In the genomic region with DNA sequence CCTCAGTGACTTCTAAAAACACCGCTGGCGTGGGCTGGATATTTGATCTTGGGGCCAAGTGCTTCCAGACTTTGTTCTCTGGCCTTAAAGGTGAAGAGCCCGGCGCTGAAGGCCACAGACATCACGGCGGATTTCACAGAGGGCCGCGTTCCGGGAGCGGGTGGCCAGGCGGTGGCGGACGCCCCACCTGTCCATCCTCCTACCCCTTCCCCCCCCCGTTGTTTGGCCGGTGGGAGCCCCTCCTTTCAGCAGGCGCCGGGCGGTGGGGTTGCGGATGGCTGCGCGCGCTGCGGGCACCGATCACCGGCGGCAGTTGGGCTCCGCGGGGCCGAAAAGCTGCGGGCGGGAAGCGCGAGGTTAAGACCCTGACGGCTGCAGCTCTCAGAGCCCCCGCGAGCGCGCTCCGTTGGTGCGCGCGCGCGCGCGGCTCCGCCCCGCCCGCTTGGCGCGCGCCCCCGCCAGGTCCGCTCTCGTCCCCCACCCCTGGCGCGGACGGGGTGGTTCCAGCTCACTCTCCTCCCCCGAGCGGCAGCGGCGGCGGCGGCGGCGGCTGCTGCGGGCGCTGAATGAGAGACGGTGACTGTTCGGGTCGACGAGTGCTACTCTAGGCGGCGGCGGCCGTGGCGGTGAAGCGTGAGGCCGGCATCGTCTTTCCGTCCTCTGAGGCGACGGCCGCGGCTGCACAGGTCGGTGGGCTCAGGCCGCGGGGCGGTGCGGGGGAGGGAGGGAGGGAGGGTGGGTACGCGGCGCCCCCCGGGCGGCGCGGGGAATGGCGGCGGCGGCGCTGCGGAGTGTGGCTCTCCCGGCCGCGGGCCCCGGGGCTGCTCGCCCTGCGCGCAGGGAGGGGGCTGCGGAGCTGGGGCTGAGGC, we compare ENCODE assay signal across 8 cellular contexts. TPM values are rescaled to one million over a fixed set of nuclear protein-coding genes. Genes with fewer than 3 reads are reported as not detected.
DNase-seq lines count a peak whose midpoint lies in the region; ATAC-seq and TF ChIP-seq lines count a peak whose summit lies in the region.

RALGPS2 (plus strand) TSS at position 511 of the 869 bp plus-strand sequence. CDS start 51,521 bp downstream, outside the sequence.

- H3K9me2 ChIP-seq in Karpas-422 (replicated peaks; ENCODE audit: insufficient read depth, low read length) = no peaks in the 10 kb centered on the region

- no peak within 1 kb of the TSS for H2AK5ac ChIP-seq in trophoblast cell (ENCODE audit: low read length)

- H3K9ac ChIP-seq in Karpas-422 (ENCODE audit: low read length) = peak within 1 kb of the TSS; percentile 95
- peak within 1 kb of the TSS; percentile 35 for H3K9ac ChIP-seq in trophoblast cell (ENCODE audit: low read length)

- H3K4me2 ChIP-seq in Karpas-422 (ENCODE audit: low read depth, low read length, poor library complexity, severe bottlenecking) (peak within 1 kb of the TSS; percentile 76), trophoblast cell (ENCODE audit: low read length) (peak within 1 kb of the TSS; percentile 67)

- peak; percentile 82 for DNase-seq in EH (ENCODE audit: low read depth)
- DNase-seq in Karpas-422 = peak; percentile 95
- peak; percentile 63 for DNase-seq in activated naive CD8-positive, alpha-beta T cell treated with anti-CD3 and anti-CD28 coated beads, Interleukin-2, amount 50 U/mL, for 24 hours
- peak; percentile 80 for DNase-seq in Right ventricle myocardium superior
- peak; percentile 68 to 85 for DNase-seq in trophoblast cell
- peak; percentile 74 to 91 for DNase-seq in upper lobe of left lung

- H3K36me3 Mint-ChIP-seq in activated naive CD8-positive, alpha-beta T cell treated with anti-CD3 and anti-CD28 coated beads, Interleukin-2, amount 50 U/mL, for 24 hours (ENCODE audit: low read depth) = no peaks in the 10 kb centered on the region

- H3K9me3 Mint-ChIP-seq in activated naive CD8-positive, alpha-beta T cell treated with anti-CD3 and anti-CD28 coated beads, Interleukin-2, amount 50 U/mL, for 24 hours = no peaks in the 10 kb centered on the region

- peaks cover 24% of the 10 kb centered on the region for H3K4me1 Mint-ChIP-seq in activated naive CD8-positive, alpha-beta T cell treated with anti-CD3 and anti-CD28 coated beads, Interleukin-2, amount 50 U/mL, for 24 hours

- peak within 1 kb of the TSS; percentile 89 for H3K14ac ChIP-seq in trophoblast cell (ENCODE audit: low read length)

- peak within 1 kb of the TSS; percentile 79 for H4K91ac ChIP-seq in trophoblast cell (ENCODE audit: low read depth, low read length)

- no CpG with 5 or more reads among the region's 110 CpGs for WGBS in trophoblast cell (ENCODE audit: extremely low coverage, insufficient coverage, insufficient read length)
- 3 to 10% methylated on average over 18 to 31 of the region's 110 CpGs for WGBS in upper lobe of left lung, 2 donors

- H2AFZ ChIP-seq in Karpas-422 (ENCODE audit: low read length) = no peak within 1 kb of the TSS
- peak within 1 kb of the TSS; percentile 79 for H2AFZ ChIP-seq in trophoblast cell (ENCODE audit: insufficient read depth, low read length, poor library complexity)

- peaks cover 64% of the 10 kb centered on the region for H3K79me2 ChIP-seq in Karpas-422 (ENCODE audit: low read length)
- H3K79me2 ChIP-seq in trophoblast cell (ENCODE audit: control insufficient read depth, insufficient read depth, low read length, poor library complexity) = peaks cover 7% of the 10 kb centered on the region

- peaks cover 60% of the 10 kb centered on the region for H3K4me1 ChIP-seq in Karpas-422 (ENCODE audit: low read length)
- no peaks in the 10 kb centered on the region for H3K4me1 ChIP-seq in trophoblast cell (ENCODE audit: control insufficient read depth in 1 of 2, insufficient read depth in 2 of 2, low read length in 2 of 2)
- peaks cover 0 to 14% (median 5%) of the 10 kb centered on the region in 4 donors for H3K4me1 ChIP-seq in upper lobe of left lung

- peaks cover 2% of the 10 kb centered on the region for H3K27me3 Mint-ChIP-seq in activated naive CD8-positive, alpha-beta T cell treated with anti-CD3 and anti-CD28 coated beads, Interleukin-2, amount 50 U/mL, for 24 hours

- H3K4me3 Mint-ChIP-seq in activated naive CD8-positive, alpha-beta T cell treated with anti-CD3 and anti-CD28 coated beads, Interleukin-2, amount 50 U/mL, for 24 hours = peak within 1 kb of the TSS; percentile 83

- peak within 1 kb of the TSS; percentile 89 for H3K4me3 ChIP-seq in Karpas-422 (ENCODE audit: low read length)
- peak within 1 kb of the TSS; percentile 85 for H3K4me3 ChIP-seq in trophoblast cell (ENCODE audit: low read depth, low read length)
- H3K4me3 ChIP-seq in upper lobe of left lung = peak within 1 kb of the TSS; percentile 75 to 95 (median 86)

- H3K27me3 ChIP-seq in Karpas-422 (ENCODE audit: low read length) = no peaks in the 10 kb centered on the region
- no peaks in the 10 kb centered on the region for H3K27me3 ChIP-seq in trophoblast cell (ENCODE audit: insufficient read depth, low read length)
- no peaks in the 10 kb centered on the region for H3K27me3 ChIP-seq in upper lobe of left lung

- H2BK12ac ChIP-seq in trophoblast cell (ENCODE audit: low read length) = no peak within 1 kb of the TSS

- H3K18ac ChIP-seq in trophoblast cell (ENCODE audit: low read length) = peak within 1 kb of the TSS; percentile 77

- H2BK5ac ChIP-seq in trophoblast cell (ENCODE audit: low read depth, low read length, poor library complexity) = peak within 1 kb of the TSS; percentile 90

- ATAC-seq in GM21737 (IDR thresholded peaks at IDR 0.05; ENCODE audit: unreplicated experiment) = peak; percentile 59
- peak; percentile 75 for ATAC-seq in SK-N-SH treated with all-trans-retinoic acid at 6 μM for 48 hours
- ATAC-seq in activated naive CD8-positive, alpha-beta T cell treated with anti-CD3 and anti-CD28 coated beads, Interleukin-2, amount 50 U/mL, for 24 hours = peak; percentile 79
- peak; percentile 93 for ATAC-seq in Right ventricle myocardium superior (ENCODE audit: poor library complexity)
- ATAC-seq in upper lobe of left lung (ENCODE audit: low FRiP score in 2 of 2) = peak; percentile 89 to 95

- H4K8ac ChIP-seq in trophoblast cell (ENCODE audit: low read depth, low read length) = peak within 1 kb of the TSS; percentile 85

- H4K20me1 ChIP-seq in Karpas-422 (ENCODE audit: insufficient read depth, low read depth, low read length) = no peaks in the 10 kb centered on the region

- H3K36me3 ChIP-seq in Karpas-422 (ENCODE audit: insufficient read depth, low read length) = peaks cover 34% of the 10 kb centered on the region
- no peaks in the 10 kb centered on the region for H3K36me3 ChIP-seq in trophoblast cell (ENCODE audit: control insufficient read depth in 1 of 2, insufficient read depth in 2 of 2, low read length in 2 of 2)
- H3K36me3 ChIP-seq in upper lobe of left lung = no peaks in the 10 kb centered on the region

- H4K12ac ChIP-seq in trophoblast cell (ENCODE audit: low read depth, low read length) = peak within 1 kb of the TSS; percentile 81

- H2BK120ac ChIP-seq in trophoblast cell (ENCODE audit: insufficient read depth, low read length, poor library complexity) = peak within 1 kb of the TSS; percentile 61

- TF ChIP-seq POLR2A in upper lobe of left lung (IDR thresholded peaks at IDR 0.05) = peak in 1 of 4 donors; percentile 63

- peak within 1 kb of the TSS; percentile 75 for H3K27ac Mint-ChIP-seq in activated naive CD8-positive, alpha-beta T cell treated with anti-CD3 and anti-CD28 coated beads, Interleukin-2, amount 50 U/mL, for 24 hours

- no peak within 1 kb of the TSS for H3K23ac ChIP-seq in trophoblast cell (ENCODE audit: low read length)

- H3K9me3 ChIP-seq in Karpas-422 (ENCODE audit: low read length) = no peaks in the 10 kb centered on the region
- no peaks in the 10 kb centered on the region for H3K9me3 ChIP-seq in trophoblast cell (ENCODE audit: insufficient read depth, low read depth, low read length)
- H3K9me3 ChIP-seq in upper lobe of left lung = no peaks in the 10 kb centered on the region

- H3K27ac ChIP-seq in Karpas-422 (ENCODE audit: low read length) (peak within 1 kb of the TSS; percentile 95), trophoblast cell (ENCODE audit: low read depth, low read length) (peak within 1 kb of the TSS; percentile 69), upper lobe of left lung (peak within 1 kb of the TSS; percentile 69 to 91 (median 74))

- TF ChIP-seq CTCF in upper lobe of left lung (IDR thresholded peaks at IDR 0.05) = peak in 1 of 6 experiments; percentile 7

- peaks cover 9% of the 10 kb centered on the region for H3K79me1 ChIP-seq in trophoblast cell (ENCODE audit: low read length)

- H3K4ac ChIP-seq in trophoblast cell (ENCODE audit: low read depth, low read length) = peak within 1 kb of the TSS; percentile 84

- intact Hi-C loops in Right ventricle myocardium superior (cut with DNase I) = no loop called here

- no peak for TF ChIP-seq EP300 in upper lobe of left lung (IDR thresholded peaks at IDR 0.05)

TF ChIP-seq in SK-N-SH treated with all-trans-retinoic acid at 6 μM for 48 hours, 23 proteins besides CTCF, POLR2A, EP300 and RAD21:
- TF ChIP-seq OSR1 (CRISPR knock-in tag; IDR thresholded peaks at IDR 0.05) (peak; percentile 66; the same call in 1 of the 2 replicates), ZFP3 (CRISPR knock-in tag; IDR thresholded peaks at IDR 0.05) (no peak), ZC3H10 (CRISPR knock-in tag; IDR thresholded peaks at IDR 0.05) (no peak)
- TF ChIP-seq, protein P1, sequence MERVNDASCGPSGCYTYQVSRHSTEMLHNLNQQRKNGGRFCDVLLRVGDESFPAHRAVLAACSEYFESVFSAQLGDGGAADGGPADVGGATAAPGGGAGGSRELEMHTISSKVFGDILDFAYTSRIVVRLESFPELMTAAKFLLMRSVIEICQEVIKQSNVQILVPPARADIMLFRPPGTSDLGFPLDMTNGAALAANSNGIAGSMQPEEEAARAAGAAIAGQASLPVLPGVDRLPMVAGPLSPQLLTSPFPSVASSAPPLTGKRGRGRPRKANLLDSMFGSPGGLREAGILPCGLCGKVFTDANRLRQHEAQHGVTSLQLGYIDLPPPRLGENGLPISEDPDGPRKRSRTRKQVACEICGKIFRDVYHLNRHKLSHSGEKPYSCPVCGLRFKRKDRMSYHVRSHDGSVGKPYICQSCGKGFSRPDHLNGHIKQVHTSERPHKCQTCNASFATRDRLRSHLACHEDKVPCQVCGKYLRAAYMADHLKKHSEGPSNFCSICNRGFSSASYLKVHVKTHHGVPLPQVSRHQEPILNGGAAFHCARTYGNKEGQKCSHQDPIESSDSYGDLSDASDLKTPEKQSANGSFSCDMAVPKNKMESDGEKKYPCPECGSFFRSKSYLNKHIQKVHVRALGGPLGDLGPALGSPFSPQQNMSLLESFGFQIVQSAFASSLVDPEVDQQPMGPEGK (CRISPR knock-in tag; IDR thresholded peaks at IDR 0.05; ENCODE audit: borderline replicate concordance) = no peak

RNA-seq across cellular contexts. Expression of gene RALGPS2, which starts in this region (rescaled TPM):
- 151 and 238 TPM in 2 replicates for total RNA-seq in Karpas-422 (2014; rRNA removed; shearing (Covaris generic); ENCODE audit: low replicate concordance)
- 13.8 TPM for total RNA-seq in Right ventricle myocardium superior
- 12.0 and 13.5 TPM in 2 replicates for polyA plus RNA-seq in trophoblast cell (2013)
- total RNA-seq in upper lobe of left lung = 10 to 100 TPM in 1 of 6 donors, 1 to 10 TPM in 5; 6.2 to 23.9 (median 7.6) TPM

Comparison
In these comparisons a context has a peak if more than half of its experiments do, and no peak if none do; other contexts are left out.
1. Peak in every context shown above with its lines: DNase-seq, ATAC-seq, H3K4me3 ChIP-seq and H3K27ac ChIP-seq.